1 cellular context compared by ENCODE assay signal in the genomic region with DNA sequence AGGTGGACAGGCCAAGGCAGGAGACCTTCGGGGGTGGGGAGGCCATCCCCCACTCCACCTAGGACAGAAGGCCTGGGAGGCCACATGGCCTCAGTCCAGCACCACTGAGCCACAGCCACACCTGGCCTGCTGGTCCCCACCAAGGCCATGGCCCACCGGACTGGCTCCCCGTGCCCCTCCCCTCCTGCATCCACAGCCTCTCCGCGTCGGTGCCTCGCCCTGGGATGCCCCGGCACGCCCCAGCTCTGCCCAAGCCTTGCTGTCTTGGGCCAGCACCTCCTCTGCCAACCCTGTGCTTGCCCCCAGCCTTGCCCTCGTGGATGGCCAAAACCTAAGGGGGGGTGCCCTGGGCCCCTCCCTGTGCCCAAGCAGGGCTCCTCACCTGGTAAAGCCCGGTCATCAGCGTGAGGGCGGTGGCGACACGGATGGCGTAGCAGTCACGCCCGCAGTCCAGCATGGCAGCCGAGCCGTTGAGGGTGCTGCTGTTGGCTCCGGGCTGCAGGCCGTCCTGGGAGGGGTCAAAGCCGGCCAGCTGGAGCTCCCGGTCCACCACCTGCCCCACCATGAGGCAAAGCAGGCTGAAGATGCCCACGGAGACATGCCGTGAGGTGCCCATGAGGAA.
TF ChIP-seq lines count a peak whose summit lies in the region.

No MANE protein-coding gene starts in this region.

TF ChIP-seq in HepG2, 621 proteins besides CTCF, POLR2A, EP300 and RAD21:
- TF ChIP-seq CHD2 (IDR thresholded peaks at IDR 0.05; ENCODE audit: low read depth, low read length): no peak
- TF ChIP-seq RBFOX2 (IDR thresholded peaks at IDR 0.05; ENCODE audit: low read depth, low read length): peak; percentile 11; the same call in 1 of the 2 replicates
TF ChIP-seq in HepG2: peak in this region for 1.
